In the genomic region with DNA sequence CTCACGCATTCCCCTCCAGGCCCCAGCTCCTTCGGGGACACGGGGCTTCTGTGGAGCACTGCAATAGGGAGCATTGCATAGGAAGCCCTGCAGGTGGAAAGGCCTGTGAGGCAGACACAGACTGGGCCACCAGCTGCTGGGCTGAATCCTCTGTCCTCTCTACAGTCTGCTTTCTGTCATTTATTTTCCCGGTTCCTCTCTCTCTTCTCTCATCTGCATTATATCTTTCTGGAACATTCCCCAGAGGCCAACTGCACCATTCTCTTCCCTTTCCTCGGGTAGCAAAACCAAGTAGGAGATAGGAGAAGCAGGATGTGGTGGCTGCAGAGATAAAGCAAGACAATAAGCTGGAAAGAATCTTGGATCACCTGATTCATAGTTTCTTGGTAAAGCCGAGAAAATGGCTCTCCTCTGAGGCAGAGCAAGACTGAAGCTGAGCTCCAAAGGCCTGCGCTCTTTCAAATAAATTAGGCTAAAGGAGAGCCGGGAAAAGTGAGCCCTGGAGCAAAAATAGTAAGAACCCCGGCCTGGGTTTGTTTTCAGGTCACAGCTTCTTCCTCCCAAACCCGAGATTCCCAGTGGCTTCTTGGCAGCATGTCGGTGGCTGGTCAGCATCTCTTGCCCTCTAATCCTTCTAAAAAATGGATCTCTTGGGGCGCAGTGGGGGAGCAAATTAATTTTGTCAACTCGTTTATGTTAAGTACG, we compare ENCODE assay signal across 1 cellular context.
TF ChIP-seq lines count a peak whose summit lies in the region.

No MANE protein-coding gene starts in this region.

TF ChIP-seq in HepG2, 621 proteins besides CTCF, POLR2A, EP300 and RAD21 (continued from another document):
- TF ChIP-seq, protein P1, sequence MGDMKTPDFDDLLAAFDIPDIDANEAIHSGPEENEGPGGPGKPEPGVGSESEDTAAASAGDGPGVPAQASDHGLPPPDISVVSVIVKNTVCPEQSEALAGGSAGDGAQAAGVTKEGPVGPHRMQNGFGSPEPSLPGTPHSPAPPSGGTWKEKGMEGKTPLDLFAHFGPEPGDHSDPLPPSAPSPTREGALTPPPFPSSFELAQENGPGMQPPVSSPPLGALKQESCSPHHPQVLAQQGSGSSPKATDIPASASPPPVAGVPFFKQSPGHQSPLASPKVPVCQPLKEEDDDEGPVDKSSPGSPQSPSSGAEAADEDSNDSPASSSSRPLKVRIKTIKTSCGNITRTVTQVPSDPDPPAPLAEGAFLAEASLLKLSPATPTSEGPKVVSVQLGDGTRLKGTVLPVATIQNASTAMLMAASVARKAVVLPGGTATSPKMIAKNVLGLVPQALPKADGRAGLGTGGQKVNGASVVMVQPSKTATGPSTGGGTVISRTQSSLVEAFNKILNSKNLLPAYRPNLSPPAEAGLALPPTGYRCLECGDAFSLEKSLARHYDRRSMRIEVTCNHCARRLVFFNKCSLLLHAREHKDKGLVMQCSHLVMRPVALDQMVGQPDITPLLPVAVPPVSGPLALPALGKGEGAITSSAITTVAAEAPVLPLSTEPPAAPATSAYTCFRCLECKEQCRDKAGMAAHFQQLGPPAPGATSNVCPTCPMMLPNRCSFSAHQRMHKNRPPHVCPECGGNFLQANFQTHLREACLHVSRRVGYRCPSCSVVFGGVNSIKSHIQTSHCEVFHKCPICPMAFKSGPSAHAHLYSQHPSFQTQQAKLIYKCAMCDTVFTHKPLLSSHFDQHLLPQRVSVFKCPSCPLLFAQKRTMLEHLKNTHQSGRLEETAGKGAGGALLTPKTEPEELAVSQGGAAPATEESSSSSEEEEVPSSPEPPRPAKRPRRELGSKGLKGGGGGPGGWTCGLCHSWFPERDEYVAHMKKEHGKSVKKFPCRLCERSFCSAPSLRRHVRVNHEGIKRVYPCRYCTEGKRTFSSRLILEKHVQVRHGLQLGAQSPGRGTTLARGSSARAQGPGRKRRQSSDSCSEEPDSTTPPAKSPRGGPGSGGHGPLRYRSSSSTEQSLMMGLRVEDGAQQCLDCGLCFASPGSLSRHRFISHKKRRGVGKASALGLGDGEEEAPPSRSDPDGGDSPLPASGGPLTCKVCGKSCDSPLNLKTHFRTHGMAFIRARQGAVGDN (CRISPR knock-in tag; IDR thresholded peaks at IDR 0.05) = peak; percentile 50
- TF ChIP-seq KMT2B (CRISPR knock-in tag; IDR thresholded peaks at IDR 0.05) (0 out of 2 replicates have a peak, but pooled peaks have one; percentile 3), ZNF724P (CRISPR knock-in tag; IDR thresholded peaks at IDR 0.05; ENCODE audit: borderline replicate concordance) (0 out of 2 replicates have a peak, but pooled peaks have one; percentile 32), DDIT3 (CRISPR knock-in tag; IDR thresholded peaks at IDR 0.05) (0 out of 2 replicates have a peak, but pooled peaks have one; percentile 20), TAF1 (CRISPR knock-in tag; IDR thresholded peaks at IDR 0.05) (no peak), ZFY (CRISPR knock-in tag; IDR thresholded peaks at IDR 0.05) (peak; percentile 29; the same call in 1 of the 2 replicates)
- TF ChIP-seq, protein P2, sequence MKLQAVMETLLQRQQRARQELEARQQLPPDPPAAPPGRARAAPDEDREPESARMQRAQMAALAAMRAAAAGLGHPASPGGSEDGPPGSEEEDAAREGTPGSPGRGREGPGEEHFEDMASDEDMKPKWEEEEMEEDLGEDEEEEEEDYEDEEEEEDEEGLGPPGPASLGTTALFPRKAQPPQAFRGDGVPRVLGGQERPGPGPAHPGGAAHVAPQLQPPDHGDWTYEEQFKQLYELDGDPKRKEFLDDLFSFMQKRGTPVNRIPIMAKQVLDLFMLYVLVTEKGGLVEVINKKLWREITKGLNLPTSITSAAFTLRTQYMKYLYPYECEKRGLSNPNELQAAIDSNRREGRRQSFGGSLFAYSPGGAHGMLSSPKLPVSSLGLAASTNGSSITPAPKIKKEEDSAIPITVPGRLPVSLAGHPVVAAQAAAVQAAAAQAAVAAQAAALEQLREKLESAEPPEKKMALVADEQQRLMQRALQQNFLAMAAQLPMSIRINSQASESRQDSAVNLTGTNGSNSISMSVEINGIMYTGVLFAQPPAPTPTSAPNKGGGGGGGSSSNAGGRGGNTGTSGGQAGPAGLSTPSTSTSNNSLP (IDR thresholded peaks at IDR 0.05; ENCODE audit: low read depth, low read length) = no peak
TF ChIP-seq in HepG2: peak in this region for 6.
